Comparison of ENCODE assay signal across 13 cellular contexts in the genomic region with DNA sequence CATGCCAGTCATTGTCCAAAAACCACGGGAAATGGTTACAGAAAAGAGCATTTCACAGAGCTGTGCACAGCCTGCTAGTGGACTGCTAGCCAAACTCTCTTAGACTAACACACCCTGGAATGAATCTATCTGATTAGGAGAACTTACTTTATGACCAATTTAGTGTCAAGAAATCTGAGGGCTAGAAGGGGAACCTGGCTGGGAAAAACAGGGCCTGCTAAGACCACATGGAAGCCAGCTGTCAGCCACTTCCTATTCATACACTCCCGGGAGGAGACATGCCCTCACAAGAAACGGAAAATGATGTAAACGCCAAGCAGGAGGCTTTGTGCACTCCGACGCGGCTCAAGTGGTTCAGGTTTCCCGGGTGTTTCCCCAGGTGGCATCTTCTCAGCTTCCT. TPM values are rescaled to one million over a fixed set of nuclear protein-coding genes. Genes with fewer than 3 reads are reported as not detected.
DNase-seq lines count a peak whose midpoint lies in the region; ATAC-seq and TF ChIP-seq lines count a peak whose summit lies in the region.
"Had no signal": no experiment of that assay in that cellular context is flagged by ENCODE, and none has a peak within 500 bp of the region (broad histone marks: within the 10 kb centered on the region; RNA-seq: fewer than 3 reads in every experiment).

No MANE protein-coding gene starts in this region.

- peak; percentile 57 for ATAC-seq in Right ventricle myocardium superior (ENCODE audit: poor library complexity)
- ATAC-seq in activated CD8-positive, alpha-beta T cell treated with anti-CD3 and anti-CD28 coated beads, Interleukin-2, amount 10 ng/mL, durations not matched to agents 7 days and 5 days: no peak
- peak; percentile 22 to 66 for ATAC-seq in upper lobe of left lung (ENCODE audit: low FRiP score in 2 of 2)
- ATAC-seq in GM18909 (IDR thresholded peaks at IDR 0.05; ENCODE audit: poor library complexity, unreplicated experiment): no peak

- no peak for TF ChIP-seq POLR2A in upper lobe of left lung (IDR thresholded peaks at IDR 0.05)

- no peak overlapping the region for H3K4me3 Mint-ChIP-seq in activated CD8-positive, alpha-beta T cell treated with anti-CD3 and anti-CD28 coated beads, Interleukin-2, amount 10 ng/mL, durations not matched to agents 7 days and 5 days
- H3K4me3 Mint-ChIP-seq: activated CD4-positive, alpha-beta memory T cell treated with anti-CD3 and anti-CD28 coated beads, Interleukin-2, amount 10 ng/mL, durations not matched to agents 7 days and 5 days had no signal

- H3K27me3 Mint-ChIP-seq in activated CD8-positive, alpha-beta T cell treated with anti-CD3 and anti-CD28 coated beads, Interleukin-2, amount 10 ng/mL, durations not matched to agents 7 days and 5 days (ENCODE audit: low read depth): no peaks in the 10 kb centered on the region
- H3K27me3 Mint-ChIP-seq: activated CD4-positive, alpha-beta memory T cell treated with anti-CD3 and anti-CD28 coated beads, Interleukin-2, amount 10 ng/mL, durations not matched to agents 7 days and 5 days had no signal

- TF ChIP-seq CTCF in right atrium auricular region (IDR thresholded peaks at IDR 0.05) (no peak), upper lobe of left lung (IDR thresholded peaks at IDR 0.05) (no peak), GM13976 (IDR thresholded peaks at IDR 0.05; ENCODE audit: borderline replicate concordance, control extremely low read depth, extremely low read depth, insufficient read depth, missing control alignments) (no peak)

- intact Hi-C loops in Right ventricle myocardium superior (cut with DNase I): no loop called here
- intact Hi-C loops in cardiac septum (cut with DNase I): loop anchor here (10.0 kb wide), 2 partner anchors 693 to 793 kb away; no protein-coding TSS in a partner anchor

- CTCF ChIA-PET in activated CD8-positive, alpha-beta T cell treated with anti-CD3 and anti-CD28 coated beads, Interleukin-2, amount 10 ng/mL, durations not matched to agents 7 days and 5 days (lab: Charles Lee): interaction anchor here (1.3 to 4.3 kb wide), 5 partner anchors 49 to 506 kb away, joined by 3 to 44 read pairs (median 7); no protein-coding TSS in a partner anchor

- H3K4me1 ChIP-seq in right atrium auricular region: no peaks in the 10 kb centered on the region
- peaks cover 7 to 17% (median 11%) of the 10 kb centered on the region in 4 donors for H3K4me1 ChIP-seq in upper lobe of left lung

- H3K36me3 Mint-ChIP-seq in activated CD8-positive, alpha-beta T cell treated with anti-CD3 and anti-CD28 coated beads, Interleukin-2, amount 10 ng/mL, durations not matched to agents 7 days and 5 days (ENCODE audit: low read depth): no peaks in the 10 kb centered on the region

- H3K9me3 ChIP-seq in right atrium auricular region (no peaks in the 10 kb centered on the region), upper lobe of left lung (no peaks in the 10 kb centered on the region)

- POLR2A ChIA-PET in activated CD8-positive, alpha-beta T cell treated with anti-CD3 and anti-CD28 coated beads, Interleukin-2, amount 10 ng/mL, durations not matched to agents 7 days and 5 days (lab: Charles Lee): interaction anchor here (1.0 to 1.3 kb wide), 2 partner anchors 86 to 134 kb away, joined by 3 to 5 read pairs; no protein-coding TSS in a partner anchor

- H3K27ac ChIP-seq in right atrium auricular region: no peak overlapping the region
- H3K27ac ChIP-seq in upper lobe of left lung: no peak overlapping the region
- H3K27ac ChIP-seq: hepatocyte, SK-N-MC had no signal

- no peak for DNase-seq in Right ventricle myocardium superior
- DNase-seq in right atrium auricular region (ENCODE audit: low spot score): no peak
- no peak for DNase-seq in activated CD8-positive, alpha-beta T cell treated with anti-CD3 and anti-CD28 coated beads, Interleukin-2, amount 10 ng/mL, durations not matched to agents 7 days and 5 days
- peak; percentile 76 for DNase-seq in cardiac septum (ENCODE audit: low spot score)
- peak in 1 of 2 donors; percentile 68 for DNase-seq in upper lobe of left lung
- DNase-seq in GM13976 (ENCODE audit: low spot score): no peak
- no peak for DNase-seq in GM19240 (ENCODE audit: insufficient read length, low spot score)
- DNase-seq: activated CD4-positive, alpha-beta memory T cell treated with anti-CD3 and anti-CD28 coated beads, Interleukin-2, amount 10 ng/mL, durations not matched to agents 7 days and 5 days; COR-L47; NCI-H1694 treated with DMSO at 0.1 percent for 48 hours had no signal

- H3K9me3 Mint-ChIP-seq in activated CD8-positive, alpha-beta T cell treated with anti-CD3 and anti-CD28 coated beads, Interleukin-2, amount 10 ng/mL, durations not matched to agents 7 days and 5 days (ENCODE audit: insufficient read depth): no peaks in the 10 kb centered on the region
- H3K9me3 Mint-ChIP-seq: activated CD4-positive, alpha-beta memory T cell treated with anti-CD3 and anti-CD28 coated beads, Interleukin-2, amount 10 ng/mL, durations not matched to agents 7 days and 5 days had no signal

- H3K36me3 ChIP-seq in right atrium auricular region (no peaks in the 10 kb centered on the region), upper lobe of left lung (no peaks in the 10 kb centered on the region)

- H3K4me1 Mint-ChIP-seq in activated CD8-positive, alpha-beta T cell treated with anti-CD3 and anti-CD28 coated beads, Interleukin-2, amount 10 ng/mL, durations not matched to agents 7 days and 5 days (ENCODE audit: low read depth): peaks cover 19% of the 10 kb centered on the region

- H3K4me3 ChIP-seq in right atrium auricular region: no peak overlapping the region
- H3K4me3 ChIP-seq in upper lobe of left lung: no peak overlapping the region
- H3K4me3 ChIP-seq: hepatocyte, SK-N-MC had no signal

- TF ChIP-seq EP300 in upper lobe of left lung (IDR thresholded peaks at IDR 0.05): no peak

- H3K27ac Mint-ChIP-seq in activated CD8-positive, alpha-beta T cell treated with anti-CD3 and anti-CD28 coated beads, Interleukin-2, amount 10 ng/mL, durations not matched to agents 7 days and 5 days: peak overlapping the region; percentile 11
- H3K27ac Mint-ChIP-seq: activated CD4-positive, alpha-beta memory T cell treated with anti-CD3 and anti-CD28 coated beads, Interleukin-2, amount 10 ng/mL, durations not matched to agents 7 days and 5 days had no signal

- 21 to 29% methylated on average over 8 of the region's 8 CpGs for WGBS in upper lobe of left lung, 2 donors

- in situ Hi-C loops in GM13976 (cut with MboI; ENCODE audit: low sequenced_read_pairs, unreplicated experiment): no loop called here

- no peaks in the 10 kb centered on the region for H3K27me3 ChIP-seq in right atrium auricular region
- no peaks in the 10 kb centered on the region for H3K27me3 ChIP-seq in upper lobe of left lung
- H3K27me3 ChIP-seq: hepatocyte had no signal

RNA-seq across cellular contexts. Expression of gene MPP7, which starts 54.8 kb away (rescaled TPM):
- total RNA-seq in Right ventricle myocardium superior: 14.0 TPM
- total RNA-seq in right atrium auricular region: 1 to 10 TPM; 7.6 to 8.9 TPM
- total RNA-seq in activated CD8-positive, alpha-beta T cell treated with anti-CD3 and anti-CD28 coated beads, Interleukin-2, amount 10 ng/mL, durations not matched to agents 7 days and 5 days: 10 to 100 TPM; 13.0 to 13.5 TPM
- 13.1 TPM for total RNA-seq in cardiac septum
- total RNA-seq in upper lobe of left lung: 10 to 100 TPM; 11.8 to 45.1 (median 24.3) TPM

Comparison
In these comparisons a context has a peak if more than half of its experiments do, and no peak if none do; other contexts are left out.
1. ATAC-seq: peak in Right ventricle myocardium superior (single experiment) and upper lobe of left lung (2 of 2); none in activated CD8-positive, alpha-beta T cell treated with anti-CD3 and anti-CD28 coated beads, Interleukin-2, amount 10 ng/mL, durations not matched to agents 7 days and 5 days (single experiment) and GM18909 (single experiment).